In genomic region chr18:79399275-79400081, GRCh38 we compare ENCODE assay signal across 8 cellular contexts. TPM values are rescaled to one million over a fixed set of nuclear protein-coding genes. Genes with fewer than 3 reads are reported as not detected.
DNase-seq lines count a peak whose midpoint lies in the region; ATAC-seq and TF ChIP-seq lines count a peak whose summit lies in the region.

No MANE protein-coding gene starts in this region.

- DNase-seq in SK-N-SH (no peak), iPS DF 6.9 (ENCODE audit: low read depth, low spot score) (no peak), NCI-H2227 (lab: John Stamatoyannopoulos, UW; ENCODE audit: unreplicated experiment) (no peak)
- DNase-seq in activated T-cell treated with anti-CD3 and anti-CD28 coated beads, Interleukin-2, amount 50 U/mL, for 72 hours, result peak in 1 of 2 donors; percentile 44
- DNase-seq in stimulated activated CD4-positive, alpha-beta T cell treated with anti-CD3 and anti-CD28 coated beads, Interleukin-1b, Interleukin-23, amount 100 ng/mL, for 48 hours, result peak; percentile 33
- DNase-seq in central memory CD4-positive, alpha-beta T cell, result no peak

- no peak for TF ChIP-seq CTCF in SK-N-SH (IDR thresholded peaks at IDR 0.05)

- H3K4me1 ChIP-seq in SK-N-SH (ENCODE audit: control insufficient read depth in 1 of 2, insufficient read depth in 2 of 2, low read depth in 1 of 2, low read length in 1 of 2), result no peaks in the 10 kb centered on the region; a peak in 1 of 4 replicates
- peaks cover 7% of the 10 kb centered on the region; the same call in 1 of the 2 replicates for H3K4me1 ChIP-seq in iPS DF 6.9 (ENCODE audit: control insufficient read depth, insufficient read depth, low read length)

- H3K4me2 ChIP-seq in SK-N-SH, result no peak overlapping the region

- CTCF ChIA-PET in SK-N-SH (lab: Yijun Ruan, JAX), result no interaction called here

- H3K79me2 ChIP-seq in SK-N-SH (ENCODE audit: insufficient read depth), result no peaks in the 10 kb centered on the region

- ATAC-seq in SK-N-SH treated with all-trans-retinoic acid at 6 μM for 48 hours (no peak), GM21528 (IDR thresholded peaks at IDR 0.05; ENCODE audit: low FRiP score, unreplicated experiment) (no peak)
- ATAC-seq in activated T-cell treated with anti-CD3 and anti-CD28 coated beads, Interleukin-2, amount 50 U/mL, for 72 hours (replicated peaks in 1 of 2), result no peak

- H3K27me3 Mint-ChIP-seq in activated T-cell treated with anti-CD3 and anti-CD28 coated beads, Interleukin-2, amount 50 U/mL, for 72 hours (ENCODE audit: low read depth), result no peaks in the 10 kb centered on the region

- H2AFZ ChIP-seq in SK-N-SH (ENCODE audit: low read depth), result no peak overlapping the region

- no peaks in the 10 kb centered on the region for H3K9me3 Mint-ChIP-seq in activated T-cell treated with anti-CD3 and anti-CD28 coated beads, Interleukin-2, amount 50 U/mL, for 72 hours

- H3K4me3 ChIP-seq in SK-N-SH (ENCODE audit: low read depth in 2 of 2, low read length in 1 of 2) (no peak overlapping the region), iPS DF 6.9 (ENCODE audit: low read length) (peak overlapping the region; percentile 48)

- H3K27ac Mint-ChIP-seq in activated T-cell treated with anti-CD3 and anti-CD28 coated beads, Interleukin-2, amount 50 U/mL, for 72 hours, result peak overlapping the region; percentile 73

- no peaks in the 10 kb centered on the region for H3K9me3 ChIP-seq in SK-N-SH
- no peaks in the 10 kb centered on the region for H3K9me3 ChIP-seq in iPS DF 6.9 (ENCODE audit: control insufficient read depth, insufficient read depth, low read length)

- peaks cover 59% of the 10 kb centered on the region for H3K4me1 Mint-ChIP-seq in activated T-cell treated with anti-CD3 and anti-CD28 coated beads, Interleukin-2, amount 50 U/mL, for 72 hours (ENCODE audit: low read depth)

- H3K9me2 ChIP-seq in SK-N-SH, result no peaks in the 10 kb centered on the region

- H3K27me3 ChIP-seq in SK-N-SH (ENCODE audit: insufficient read depth) (peaks cover 79% of the 10 kb centered on the region), iPS DF 6.9 (ENCODE audit: control insufficient read depth, insufficient read depth, low read length) (peaks cover 36% of the 10 kb centered on the region)

- 18% methylated on average over 48 of the region's 79 CpGs for WGBS in SK-N-SH (ENCODE audit: low lambda C conversion rate)
- WGBS in iPS DF 6.9 (ENCODE audit: insufficient coverage, insufficient read length), result no CpG with 5 or more reads among the region's 79 CpGs

- H4K20me1 ChIP-seq in SK-N-SH (ENCODE audit: insufficient read depth), result peaks cover 14% of the 10 kb centered on the region; the same call in 1 of the 2 replicates

- H3K4me3 Mint-ChIP-seq in activated T-cell treated with anti-CD3 and anti-CD28 coated beads, Interleukin-2, amount 50 U/mL, for 72 hours, result peak overlapping the region; percentile 83 to 97

- TF ChIP-seq RAD21 in SK-N-SH (IDR thresholded peaks at IDR 0.05; ENCODE audit: low read length), result no peak

- no peak for TF ChIP-seq EP300 in SK-N-SH (IDR thresholded peaks at IDR 0.05; ENCODE audit: borderline replicate concordance in 1 of 2, low read depth in 1 of 2, low read length in 1 of 2)

- no peak overlapping the region for H3K9ac ChIP-seq in SK-N-SH

- peaks cover 7 to 9% of the 10 kb centered on the region in 2 donors for H3K36me3 Mint-ChIP-seq in activated T-cell treated with anti-CD3 and anti-CD28 coated beads, Interleukin-2, amount 50 U/mL, for 72 hours (ENCODE audit: insufficient read depth in 2 of 2)

- H3F3A ChIP-seq in SK-N-SH (replicated peaks; ENCODE audit: insufficient read depth), result no peaks in the 10 kb centered on the region

- POLR2A ChIA-PET in SK-N-SH (lab: Yijun Ruan, JAX), result no interaction called here

- H3K27ac ChIP-seq in SK-N-SH (ENCODE audit: low read depth in 2 of 2, low read length in 1 of 2), result no peak overlapping the region
- no peak overlapping the region for H3K27ac ChIP-seq in iPS DF 6.9 (ENCODE audit: low read length)

- H3K36me3 ChIP-seq in SK-N-SH (replicated peaks in 1 of 2; ENCODE audit: control insufficient read depth in 1 of 2, insufficient read depth in 2 of 2, low read length in 1 of 2) (no peaks in the 10 kb centered on the region), iPS DF 6.9 (ENCODE audit: control insufficient read depth, insufficient read depth, low read length) (no peaks in the 10 kb centered on the region)

TF ChIP-seq in SK-N-SH, 30 proteins besides CTCF, POLR2A, EP300 and RAD21:
- TF ChIP-seq TEAD4 (IDR thresholded peaks at IDR 0.05; ENCODE audit: borderline replicate concordance, insufficient read depth) (no peak), EZH2phosphoT487 (IDR thresholded peaks at IDR 0.05; ENCODE audit: borderline replicate concordance, low read depth) (peak; percentile 90), NRF1 (IDR thresholded peaks at IDR 0.05; ENCODE audit: low read depth, low read length) (no peak), FOXM1 (IDR thresholded peaks at IDR 0.05; ENCODE audit: low read depth) (no peak)

TF ChIP-seq in SK-N-SH treated with all-trans-retinoic acid at 6 μM for 48 hours, 23 proteins besides CTCF, POLR2A, EP300 and RAD21:
- TF ChIP-seq POU6F1 (CRISPR knock-in tag; IDR thresholded peaks at IDR 0.05; ENCODE audit: borderline replicate concordance, low read depth), result no peak
- TF ChIP-seq CSRNP3 (CRISPR knock-in tag; IDR thresholded peaks at IDR 0.05), result no peak
- no peak for TF ChIP-seq ESRRG (CRISPR knock-in tag; IDR thresholded peaks at IDR 0.05)
- TF ChIP-seq SNAI2 (CRISPR knock-in tag; IDR thresholded peaks at IDR 0.05), result no peak
- TF ChIP-seq ZNF8 (CRISPR knock-in tag; IDR thresholded peaks at IDR 0.05), result no peak
- TF ChIP-seq TCF4 (CRISPR knock-in tag; IDR thresholded peaks at IDR 0.05; ENCODE audit: borderline replicate concordance), result no peak
- TF ChIP-seq TOX (CRISPR knock-in tag; IDR thresholded peaks at IDR 0.05; ENCODE audit: borderline replicate concordance), result no peak
- no peak for TF ChIP-seq ZNF565 (CRISPR knock-in tag; conservative IDR thresholded peaks at IDR 0.05; ENCODE audit: low read depth)
- no peak for TF ChIP-seq PATZ1 (CRISPR knock-in tag; IDR thresholded peaks at IDR 0.05; ENCODE audit: borderline replicate concordance)
- TF ChIP-seq ZC3H10 (CRISPR knock-in tag; IDR thresholded peaks at IDR 0.05), result no peak

RNA-seq across cellular contexts. Expression of gene NFATC1, which starts 3.7 kb away (rescaled TPM):
- polyA plus RNA-seq in SK-N-SH (2012; rRNA removed), result 0.02 TPM in 1 of 2 replicates, not detected in the other
- not detected in 2 replicates for polyA plus RNA-seq in SK-N-SH (2012; cell fraction: cytosol; rRNA removed)
- polyA plus RNA-seq in SK-N-SH (2012; cell fraction: nucleus; rRNA removed), result not detected in 2 replicates
- 10 to 100 TPM; 70.4 to 86.0 TPM for total RNA-seq in activated T-cell treated with anti-CD3 and anti-CD28 coated beads, Interleukin-2, amount 50 U/mL, for 72 hours
